17 cellular contexts compared by ENCODE assay signal in the genomic region with DNA sequence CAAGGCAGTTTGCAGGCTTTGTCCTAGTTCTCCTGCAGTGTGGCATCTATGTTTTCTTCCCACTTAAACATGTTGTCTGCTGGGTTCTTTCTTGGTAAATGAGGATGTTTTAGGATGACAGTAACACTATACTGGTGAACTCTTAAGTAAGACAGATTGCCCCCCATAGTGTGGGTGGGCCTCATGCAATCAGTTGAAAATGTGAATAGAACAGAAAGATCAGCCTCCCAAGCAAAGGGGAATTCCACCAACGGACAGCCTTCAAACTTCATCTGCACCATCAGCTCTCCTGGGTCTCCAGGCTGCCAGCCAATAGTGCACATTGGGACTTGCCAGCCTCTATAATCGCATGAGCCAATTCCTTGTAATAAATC. TPM values are rescaled to one million over a fixed set of nuclear protein-coding genes. Genes with fewer than 3 reads are reported as not detected.
DNase-seq lines count a peak whose midpoint lies in the region; ATAC-seq and TF ChIP-seq lines count a peak whose summit lies in the region.
"Had no signal": no experiment of that assay in that cellular context is flagged by ENCODE, and none has a peak within 500 bp of the region (broad histone marks: within the 10 kb centered on the region; RNA-seq: fewer than 3 reads in every experiment).

No MANE protein-coding gene starts in this region.

- H2AFZ ChIP-seq in OCI-LY3 (ENCODE audit: low read depth, low read length) = no peak overlapping the region

- H3K4me1 Mint-ChIP-seq in activated naive CD8-positive, alpha-beta T cell treated with anti-CD3 and anti-CD28 coated beads, Interleukin-2, amount 50 U/mL, for 24 hours = peaks cover 41% of the 10 kb centered on the region
- H3K4me1 Mint-ChIP-seq in activated naive CD8-positive, alpha-beta T cell treated with anti-CD3 and anti-CD28 coated beads for 36 hours = peaks cover 25% of the 10 kb centered on the region

- DNase-seq in activated naive CD8-positive, alpha-beta T cell treated with anti-CD3 and anti-CD28 coated beads, Interleukin-2, amount 50 U/mL, for 24 hours = no peak
- no peak for DNase-seq in activated naive CD8-positive, alpha-beta T cell treated with anti-CD3 and anti-CD28 coated beads for 36 hours
- DNase-seq in foreskin keratinocyte (peak in 1 of 2 donors; percentile 42), NCI-H1436 (lab: John Stamatoyannopoulos, UW) (no peak), H4 (ENCODE audit: low spot score) (no peak)
- DNase-seq: DMS153, DND-41, KBM-7, MG63, NCI-H1694, NCI-H2029 treated with DMSO at 0.1 percent for 48 hours, NCI-H2227 treated with DMSO at 0.1 percent for 48 hours, NCI-H526 treated with DMSO at 0.1 percent for 48 hours had no signal

- H3K27me3 ChIP-seq in OCI-LY3 (ENCODE audit: low read depth, low read length) = peaks cover 53% of the 10 kb centered on the region
- H3K27me3 ChIP-seq in foreskin keratinocyte = no peaks in the 10 kb centered on the region
- H3K27me3 ChIP-seq: MG63 had no signal

- no peaks in the 10 kb centered on the region for H3K36me3 ChIP-seq in OCI-LY3 (replicated peaks; ENCODE audit: low read depth, low read length)
- H3K36me3 ChIP-seq: MG63 had no signal

- no peaks in the 10 kb centered on the region for H3K79me2 ChIP-seq in OCI-LY3 (ENCODE audit: low read length)

- no peak for ATAC-seq in activated naive CD8-positive, alpha-beta T cell treated with anti-CD3 and anti-CD28 coated beads, Interleukin-2, amount 50 U/mL, for 24 hours
- ATAC-seq in foreskin keratinocyte (peak; percentile 20), GM19328 (IDR thresholded peaks at IDR 0.05; ENCODE audit: unreplicated experiment) (no peak)
- ATAC-seq: SK-N-SH treated with all-trans-retinoic acid at 6 μM for 48 hours had no signal

- peaks cover 3% of the 10 kb centered on the region for H3K27me3 Mint-ChIP-seq in activated naive CD8-positive, alpha-beta T cell treated with anti-CD3 and anti-CD28 coated beads, Interleukin-2, amount 50 U/mL, for 24 hours
- H3K27me3 Mint-ChIP-seq in activated naive CD8-positive, alpha-beta T cell treated with anti-CD3 and anti-CD28 coated beads for 36 hours = peaks cover 7% of the 10 kb centered on the region
- H3K27me3 Mint-ChIP-seq: B cell had no signal

- H3K36me3 Mint-ChIP-seq in activated naive CD8-positive, alpha-beta T cell treated with anti-CD3 and anti-CD28 coated beads, Interleukin-2, amount 50 U/mL, for 24 hours (ENCODE audit: low read depth) = no peaks in the 10 kb centered on the region
- H3K36me3 Mint-ChIP-seq in activated naive CD8-positive, alpha-beta T cell treated with anti-CD3 and anti-CD28 coated beads for 36 hours = no peaks in the 10 kb centered on the region

- no peak for TF ChIP-seq CTCF in OCI-LY3 (IDR thresholded peaks at IDR 0.05; ENCODE audit: low read depth, low read length)
- no peak for TF ChIP-seq CTCF in foreskin keratinocyte (conservative IDR thresholded peaks at IDR 0.05)

- H3K4me2 ChIP-seq in OCI-LY3 (ENCODE audit: low read length) = peak overlapping the region; percentile 80

- H3K4me3 ChIP-seq in OCI-LY3 (ENCODE audit: low read length) = no peak overlapping the region
- H3K4me3 ChIP-seq: MG63 had no signal

- H3K27ac Mint-ChIP-seq in activated naive CD8-positive, alpha-beta T cell treated with anti-CD3 and anti-CD28 coated beads, Interleukin-2, amount 50 U/mL, for 24 hours = no peak overlapping the region
- no peak overlapping the region for H3K27ac Mint-ChIP-seq in activated naive CD8-positive, alpha-beta T cell treated with anti-CD3 and anti-CD28 coated beads for 36 hours
- H3K27ac Mint-ChIP-seq: B cell had no signal

- no peaks in the 10 kb centered on the region for H3K9me3 Mint-ChIP-seq in activated naive CD8-positive, alpha-beta T cell treated with anti-CD3 and anti-CD28 coated beads, Interleukin-2, amount 50 U/mL, for 24 hours
- no peaks in the 10 kb centered on the region for H3K9me3 Mint-ChIP-seq in activated naive CD8-positive, alpha-beta T cell treated with anti-CD3 and anti-CD28 coated beads for 36 hours

- H3K4me1 ChIP-seq in OCI-LY3 (ENCODE audit: low read length) (peaks cover 50% of the 10 kb centered on the region), foreskin keratinocyte (peaks cover 19% of the 10 kb centered on the region)

- H3K9me3 ChIP-seq in OCI-LY3 (ENCODE audit: insufficient read depth, low read length) = no peaks in the 10 kb centered on the region
- H3K9me3 ChIP-seq: MG63 had no signal

- H3K9ac ChIP-seq in OCI-LY3 (ENCODE audit: low read length) = no peak overlapping the region

- no peak overlapping the region for H3K27ac ChIP-seq in OCI-LY3 (ENCODE audit: low read length)
- peak overlapping the region; percentile 76 for H3K27ac ChIP-seq in foreskin keratinocyte

- peak overlapping the region; percentile 3 for H3K4me3 Mint-ChIP-seq in activated naive CD8-positive, alpha-beta T cell treated with anti-CD3 and anti-CD28 coated beads, Interleukin-2, amount 50 U/mL, for 24 hours
- H3K4me3 Mint-ChIP-seq in activated naive CD8-positive, alpha-beta T cell treated with anti-CD3 and anti-CD28 coated beads for 36 hours = no peak overlapping the region

- H4K20me1 ChIP-seq in OCI-LY3 (ENCODE audit: insufficient read depth, low read length) = no peaks in the 10 kb centered on the region

RNA-seq across cellular contexts. Expression of a gene that starts 10.7 kb away (rescaled TPM):
- total RNA-seq in activated naive CD8-positive, alpha-beta T cell treated with anti-CD3 and anti-CD28 coated beads for 36 hours = 10 to 100 TPM; 38.6 to 44.0 TPM
- 15.3 and 20.1 TPM in 2 replicates for total RNA-seq in foreskin keratinocyte
- 9.6 and 12.2 TPM in 2 replicates for polyA plus RNA-seq in foreskin keratinocyte
- 14.7 and 16.7 TPM in 2 replicates for total RNA-seq in H4 (2014; rRNA removed; shearing (Covaris generic))
